In the genomic region with DNA sequence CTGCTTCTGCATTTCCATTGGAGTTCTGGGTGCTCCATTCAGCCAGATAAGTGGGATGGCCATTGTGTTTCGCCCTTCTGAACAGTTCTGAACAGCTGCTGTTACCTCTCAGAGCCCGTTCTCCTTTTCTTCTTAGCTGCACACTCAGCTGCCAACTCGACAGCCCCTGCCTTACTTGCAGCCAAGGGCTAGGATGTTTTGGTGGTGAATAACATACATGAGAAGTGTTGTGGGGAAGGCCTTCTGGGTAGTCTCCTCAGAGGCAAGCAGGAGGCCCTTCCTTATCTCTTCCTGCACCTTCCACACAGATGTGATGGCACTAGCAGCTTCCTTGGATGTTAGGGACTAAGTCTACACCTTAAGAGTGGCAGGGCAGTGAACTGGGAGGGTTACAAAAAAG, we compare ENCODE assay signal across 1 cellular context.
TF ChIP-seq lines count a peak whose summit lies in the region.

No MANE protein-coding gene starts in this region.

TF ChIP-seq in K562, 482 proteins besides CTCF, POLR2A, EP300 and RAD21 (continued from another document):
- no peak for TF ChIP-seq CREBBP (IDR thresholded peaks at IDR 0.05; ENCODE audit: low read depth, low read length)
- TF ChIP-seq HNRNPLL (IDR thresholded peaks at IDR 0.05; ENCODE audit: low read depth, low read length, poor library complexity, severe bottlenecking), result no peak
- TF ChIP-seq BRCA1 (IDR thresholded peaks at IDR 0.05), result no peak
- no peak for TF ChIP-seq BRCA1 (CRISPR knock-in tag; IDR thresholded peaks at IDR 0.05)
- no peak for TF ChIP-seq ZNF140 (CRISPR knock-in tag; IDR thresholded peaks at IDR 0.05)
- TF ChIP-seq TAL1 (IDR thresholded peaks at IDR 0.05), result peak; percentile 46
- TF ChIP-seq SMAD4 (CRISPR knock-in tag; conservative IDR thresholded peaks at IDR 0.05), result no peak
- TF ChIP-seq ZNF589 (CRISPR knock-in tag; IDR thresholded peaks at IDR 0.05; ENCODE audit: low read depth), result no peak
- TF ChIP-seq FOXK2 (conservative IDR thresholded peaks at IDR 0.05 in 1 of 2, IDR thresholded peaks at IDR 0.05 in 1 of 2; ENCODE audit: low read depth in 2 of 2), result no peak
- no peak for TF ChIP-seq SMARCA5 (IDR thresholded peaks at IDR 0.05)
- TF ChIP-seq NCOR1 (IDR thresholded peaks at IDR 0.05), result 0 out of 2 replicates have a peak, but pooled peaks have one; percentile 35
- TF ChIP-seq KAT7 (CRISPR knock-in tag; IDR thresholded peaks at IDR 0.05; ENCODE audit: borderline replicate concordance), result no peak
- TF ChIP-seq THAP7 (CRISPR knock-in tag; IDR thresholded peaks at IDR 0.05), result no peak
